ENCODE assay signal across 1 cellular context in genomic region chr12:70267550-70267949, GRCh38.
TF ChIP-seq lines count a peak whose summit lies in the region.

No MANE protein-coding gene starts in this region.

TF ChIP-seq in K562, 482 proteins besides CTCF, POLR2A, EP300 and RAD21:
- peak; percentile 90 for TF ChIP-seq ZBTB40 (IDR thresholded peaks at IDR 0.05)
- TF ChIP-seq ZBTB40 (CRISPR knock-in tag; IDR thresholded peaks at IDR 0.05) = peak; percentile 79
- TF ChIP-seq NFIC (IDR thresholded peaks at IDR 0.05) = peak; percentile 57
- TF ChIP-seq TCF7L2 (IDR thresholded peaks at IDR 0.05; ENCODE audit: low read depth, low read length) = no peak
